ENCODE assay signal across 9 cellular contexts in the genomic region with DNA sequence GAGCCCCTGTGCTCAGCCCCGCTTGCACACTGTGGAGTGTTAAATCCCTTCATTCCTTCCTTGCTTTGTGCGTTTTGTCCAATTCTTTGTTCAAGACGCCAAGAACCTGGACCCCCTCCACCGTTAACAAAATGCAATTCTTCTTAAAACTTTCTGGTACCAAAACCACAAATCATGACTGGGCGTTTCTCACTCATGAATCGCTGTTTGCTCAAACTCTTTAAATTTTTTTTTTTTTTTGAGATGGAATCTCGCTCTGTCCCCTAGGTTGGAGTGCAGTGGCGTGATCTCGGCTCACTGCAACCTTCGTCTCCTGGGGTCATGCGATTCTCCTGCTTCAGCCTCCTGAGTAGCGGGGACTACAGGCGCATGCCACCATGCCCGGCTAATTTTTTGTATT. TPM values are rescaled to one million over a fixed set of nuclear protein-coding genes. Genes with fewer than 3 reads are reported as not detected.
DNase-seq lines count a peak whose midpoint lies in the region; ATAC-seq and TF ChIP-seq lines count a peak whose summit lies in the region.
"Had no signal": no experiment of that assay in that cellular context is flagged by ENCODE, and none has a peak within 500 bp of the region (broad histone marks: within the 10 kb centered on the region; RNA-seq: fewer than 3 reads in every experiment).

No MANE protein-coding gene starts in this region.

- peaks cover 14% of the 10 kb centered on the region for H3K79me2 ChIP-seq in ACC112 (ENCODE audit: control insufficient read depth, insufficient read depth, low read length, unreplicated experiment)

- in situ Hi-C loops in KBM-7 (cut with MboI; ENCODE audit: low pct_unique_long_range_greater_than_20kb, low sequenced_read_pairs), result no loop called here

- H3K9me3 Mint-ChIP-seq in chondrocyte (ENCODE audit: low read depth), result peaks cover 12% of the 10 kb centered on the region

- peak overlapping the region; percentile 85 for H3K4me3 ChIP-seq in ACC112 (ENCODE audit: low read depth, low read length)
- H3K4me3 ChIP-seq in muscle layer of duodenum (ENCODE audit: low read depth in 1 of 2, low read length in 2 of 2), result peak overlapping the region; percentile 60 to 77

- H3K4me1 Mint-ChIP-seq in chondrocyte (ENCODE audit: low read depth), result peaks cover 25% of the 10 kb centered on the region

- H3K9me3 ChIP-seq in muscle layer of duodenum (ENCODE audit: control insufficient read depth in 1 of 2, low read length in 2 of 2), result no peaks in the 10 kb centered on the region

- TF ChIP-seq CTCF in chondrocyte (IDR thresholded peaks at IDR 0.05), result no peak

- no peak overlapping the region for H2AFZ ChIP-seq in ACC112 (ENCODE audit: low read length, unreplicated experiment)

- H3K27ac ChIP-seq in ACC112 (ENCODE audit: low read depth, low read length) (no peak overlapping the region), muscle layer of duodenum (ENCODE audit: low read length) (no peak overlapping the region)

- ATAC-seq in GM18907 (IDR thresholded peaks at IDR 0.05; ENCODE audit: unreplicated experiment), result no peak

- H3K4me1 ChIP-seq in ACC112 (ENCODE audit: control insufficient read depth, insufficient read depth, low read length, unreplicated experiment), result peaks cover 5% of the 10 kb centered on the region
- peaks cover 8 to 19% of the 10 kb centered on the region in 2 donors for H3K4me1 ChIP-seq in muscle layer of duodenum (ENCODE audit: control insufficient read depth in 1 of 2, insufficient read depth in 2 of 2, low read length in 2 of 2)

- no peaks in the 10 kb centered on the region for H3K27me3 ChIP-seq in ACC112 (ENCODE audit: insufficient read depth, low read length)
- H3K27me3 ChIP-seq in muscle layer of duodenum (ENCODE audit: low read depth, low read length), result no peaks in the 10 kb centered on the region

- H3K27ac Mint-ChIP-seq in chondrocyte (ENCODE audit: unreplicated experiment), result peak overlapping the region; percentile 99

- H3K27me3 Mint-ChIP-seq in chondrocyte (ENCODE audit: low read depth), result no peaks in the 10 kb centered on the region

- H3K36me3 ChIP-seq in ACC112 (ENCODE audit: insufficient read depth, low read length), result peaks cover 23% of the 10 kb centered on the region
- peaks cover 5 to 35% of the 10 kb centered on the region in 2 donors for H3K36me3 ChIP-seq in muscle layer of duodenum (ENCODE audit: control insufficient read depth in 1 of 2, insufficient read depth in 2 of 2, low read length in 2 of 2)

- DNase-seq in KBM-7 (peak; percentile 15), chondrocyte (ENCODE audit: low spot score) (no peak), A172 (ENCODE audit: low spot score) (no peak), ecto neural progenitor cell (ENCODE audit: low spot score) (no peak), dermis blood vessel endothelial cell (no peak)
- DNase-seq: MV-4-11 had no signal

- H3K4me3 Mint-ChIP-seq in chondrocyte (ENCODE audit: unreplicated experiment), result peak overlapping the region; percentile 95

- H3K36me3 Mint-ChIP-seq in chondrocyte (ENCODE audit: low read depth), result peaks cover 26% of the 10 kb centered on the region

RNA-seq across cellular contexts. Expression of a gene that starts 0.8 kb away (rescaled TPM):
- total RNA-seq in chondrocyte (2.0 to 3.8 TPM (median 3.1 TPM) in 3 replicates), dermis blood vessel endothelial cell (4.0 and 4.8 TPM in 2 replicates)
- 7.8 and 11.4 TPM in 2 replicates for total RNA-seq in A172 (2014; rRNA removed; shearing (Covaris generic))

RNA-seq across cellular contexts. Expression of a gene that starts 17.2 kb away (rescaled TPM):
- total RNA-seq in chondrocyte (11.5 to 12.1 TPM (median 12.1 TPM) in 3 replicates), dermis blood vessel endothelial cell (11.5 and 15.1 TPM in 2 replicates)
- 7.7 and 14.5 TPM in 2 replicates for total RNA-seq in A172 (2014; rRNA removed; shearing (Covaris generic))

RNA-seq across cellular contexts. Expression of a gene that starts 23.6 kb away (rescaled TPM):
- total RNA-seq in chondrocyte (6.9 to 9.5 TPM (median 7.1 TPM) in 3 replicates), dermis blood vessel endothelial cell (5.1 and 8.7 TPM in 2 replicates)
- total RNA-seq in A172 (2014; rRNA removed; shearing (Covaris generic)), result 8.8 and 16.1 TPM in 2 replicates
